2 cellular contexts compared by ENCODE assay signal in the genomic region with DNA sequence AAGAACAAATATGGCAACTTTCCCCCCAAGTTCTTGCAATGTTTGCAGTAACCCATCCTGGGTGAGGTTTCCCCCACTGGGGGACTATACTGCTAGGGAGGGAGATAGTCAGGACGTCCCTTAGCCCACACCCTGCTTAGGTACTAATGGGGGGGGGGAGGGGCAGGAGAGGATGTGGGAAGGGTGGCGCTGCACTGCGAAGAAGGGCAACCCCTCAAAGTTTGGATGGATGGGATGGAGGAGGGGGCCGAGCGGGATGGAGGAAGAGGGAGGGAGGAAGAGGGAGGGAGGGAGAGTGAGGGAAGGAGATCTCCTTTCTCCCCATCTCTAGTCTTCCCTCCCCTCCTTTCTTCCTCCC.
TF ChIP-seq lines count a peak whose summit lies in the region.

No MANE protein-coding gene starts in this region.

TF ChIP-seq in SK-N-SH, 30 proteins besides CTCF, POLR2A, EP300 and RAD21 (continued from another document):
- TF ChIP-seq USF2 (IDR thresholded peaks at IDR 0.05; ENCODE audit: borderline replicate concordance, low read depth, low read length) (no peak), SIN3A (IDR thresholded peaks at IDR 0.05; ENCODE audit: borderline replicate concordance, low read depth, low read length) (no peak)

TF ChIP-seq in SK-N-SH treated with all-trans-retinoic acid at 6 μM for 48 hours, 23 proteins besides CTCF, POLR2A, EP300 and RAD21 (continued from another document):
- TF ChIP-seq CREB5 (CRISPR knock-in tag; IDR thresholded peaks at IDR 0.05; ENCODE audit: low read depth) (no peak), SNAI2 (CRISPR knock-in tag; IDR thresholded peaks at IDR 0.05) (no peak), ISL1 (CRISPR knock-in tag; IDR thresholded peaks at IDR 0.05) (no peak), TCF4 (CRISPR knock-in tag; IDR thresholded peaks at IDR 0.05; ENCODE audit: borderline replicate concordance) (no peak), ZFP30 (CRISPR knock-in tag; IDR thresholded peaks at IDR 0.05) (no peak), GLIS3 (CRISPR knock-in tag; IDR thresholded peaks at IDR 0.05) (no peak), ESRRG (CRISPR knock-in tag; IDR thresholded peaks at IDR 0.05) (no peak), RARB (CRISPR knock-in tag; IDR thresholded peaks at IDR 0.05) (no peak), TSHZ2 (CRISPR knock-in tag; IDR thresholded peaks at IDR 0.05) (no peak), ZNF8 (CRISPR knock-in tag; IDR thresholded peaks at IDR 0.05) (no peak), ZFP3 (CRISPR knock-in tag; IDR thresholded peaks at IDR 0.05) (no peak), PPARA (CRISPR knock-in tag; IDR thresholded peaks at IDR 0.05; ENCODE audit: borderline replicate concordance) (no peak)
- TF ChIP-seq, protein P1, sequence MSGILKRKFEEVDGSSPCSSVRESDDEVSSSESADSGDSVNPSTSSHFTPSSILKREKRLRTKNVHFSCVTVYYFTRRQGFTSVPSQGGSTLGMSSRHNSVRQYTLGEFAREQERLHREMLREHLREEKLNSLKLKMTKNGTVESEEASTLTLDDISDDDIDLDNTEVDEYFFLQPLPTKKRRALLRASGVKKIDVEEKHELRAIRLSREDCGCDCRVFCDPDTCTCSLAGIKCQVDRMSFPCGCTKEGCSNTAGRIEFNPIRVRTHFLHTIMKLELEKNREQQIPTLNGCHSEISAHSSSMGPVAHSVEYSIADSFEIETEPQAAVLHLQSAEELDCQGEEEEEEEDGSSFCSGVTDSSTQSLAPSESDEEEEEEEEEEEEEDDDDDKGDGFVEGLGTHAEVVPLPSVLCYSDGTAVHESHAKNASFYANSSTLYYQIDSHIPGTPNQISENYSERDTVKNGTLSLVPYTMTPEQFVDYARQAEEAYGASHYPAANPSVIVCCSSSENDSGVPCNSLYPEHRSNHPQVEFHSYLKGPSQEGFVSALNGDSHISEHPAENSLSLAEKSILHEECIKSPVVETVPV (CRISPR knock-in tag; IDR thresholded peaks at IDR 0.05): no peak
